Comparison of ENCODE assay signal across 20 cellular contexts in the genomic region with DNA sequence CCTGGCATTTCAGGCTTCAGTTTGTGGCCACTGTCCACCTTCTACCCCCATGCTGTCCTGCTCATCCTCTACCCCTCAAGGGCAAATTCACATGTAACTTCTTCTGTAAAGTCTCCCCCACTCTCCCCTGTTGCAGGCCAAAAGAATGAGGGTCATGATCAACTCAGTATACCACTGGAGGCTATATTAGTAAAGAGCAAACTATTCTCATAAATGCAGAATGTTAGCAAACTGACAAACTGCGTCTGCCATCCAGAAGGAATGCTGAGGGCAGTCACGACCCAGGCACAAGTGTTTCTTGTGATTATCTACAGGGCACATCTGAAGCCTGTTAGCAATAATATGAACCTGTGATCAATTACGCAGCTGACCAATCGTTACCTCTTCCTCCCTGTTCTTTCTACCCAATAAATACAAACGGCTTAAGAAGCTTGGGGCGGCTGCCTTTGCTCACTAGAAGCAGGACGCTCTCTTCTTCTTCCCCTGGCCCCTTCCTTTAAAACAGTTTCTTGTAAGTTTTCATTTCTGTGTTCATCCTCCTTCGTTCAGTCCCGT. TPM values are rescaled to one million over a fixed set of nuclear protein-coding genes. Genes with fewer than 3 reads are reported as not detected.
A peak's percentile ranks its signal among the peaks of the same experiment; 100 is the strongest.
DNase-seq lines count a peak whose midpoint lies in the region; ATAC-seq and TF ChIP-seq lines count a peak whose summit lies in the region.
"Had no signal": no experiment of that assay in that cellular context is flagged by ENCODE, and none has a peak within 500 bp of the region (broad histone marks: within the 10 kb centered on the region; RNA-seq: fewer than 3 reads in every experiment).

No MANE protein-coding gene starts in this region.

- H3K14ac ChIP-seq in trophoblast cell (ENCODE audit: low read length) = no peak overlapping the region

- no peak overlapping the region for H3K4me3 ChIP-seq in AG10803 (ENCODE audit: low read length)
- no peak overlapping the region for H3K4me3 ChIP-seq in trophoblast cell (ENCODE audit: low read depth, low read length)
- H3K4me3 ChIP-seq in left ventricle myocardium inferior = no peak overlapping the region
- H3K4me3 ChIP-seq in spleen = no peak overlapping the region
- H3K4me3 ChIP-seq: HAP-1, PC-9 had no signal

- H2BK120ac ChIP-seq in trophoblast cell (ENCODE audit: insufficient read depth, low read length, poor library complexity) = no peak overlapping the region

- no peak overlapping the region for H2AK5ac ChIP-seq in trophoblast cell (ENCODE audit: low read length)

- no peak overlapping the region for H2BK5ac ChIP-seq in trophoblast cell (ENCODE audit: low read depth, low read length, poor library complexity)

- H3K79me1 ChIP-seq in trophoblast cell (ENCODE audit: low read length) = peaks cover 1% of the 10 kb centered on the region

- H4K91ac ChIP-seq in trophoblast cell (ENCODE audit: low read depth, low read length) = no peak overlapping the region

- H4K8ac ChIP-seq in trophoblast cell (ENCODE audit: low read depth, low read length) = no peak overlapping the region

- peak; percentile 38 for DNase-seq in AG10803 (ENCODE audit: low read depth)
- peak; percentile 23 for DNase-seq in ELR (ENCODE audit: low read depth)
- no peak for DNase-seq in activated T-helper 1 cell treated with anti-CD3 and anti-CD28 coated beads, Interleukin-12 subunit alpha, Interleukin-12 subunit beta, Interleukin-2, Interleukin-4 antibody, amounts not matched to agents 30 ng/mL and 10 ng/mL and 1 ng/mL, durations not matched to agents 14 hours and 24 hours and 36 hours (ENCODE audit: low spot score)
- peak; percentile 52 to 83 for DNase-seq in trophoblast cell
- no peak for DNase-seq in left ventricle myocardium inferior
- no peak for DNase-seq in spleen
- DNase-seq: CD8-positive, alpha-beta memory T cell; MV-4-11; NCI-H1105 treated with DMSO at 0.1 percent for 48 hours; NCI-H2081; NCI-H2171; NCI-H524 treated with DMSO at 0.1 percent for 48 hours; PC-9; RPMI8226; SHP77; SW 1271 had no signal

- no peaks in the 10 kb centered on the region for H3K36me3 Mint-ChIP-seq in activated T-helper 1 cell treated with anti-CD3 and anti-CD28 coated beads, Interleukin-12 subunit alpha, Interleukin-12 subunit beta, Interleukin-2, Interleukin-4 antibody, amounts not matched to agents 30 ng/mL and 10 ng/mL and 1 ng/mL, durations not matched to agents 14 hours and 24 hours and 36 hours (ENCODE audit: low read depth)
- H3K36me3 Mint-ChIP-seq: CD8-positive, alpha-beta memory T cell; IgD-negative memory B cell had no signal

- no peaks in the 10 kb centered on the region for H3K27me3 Mint-ChIP-seq in activated T-helper 1 cell treated with anti-CD3 and anti-CD28 coated beads, Interleukin-12 subunit alpha, Interleukin-12 subunit beta, Interleukin-2, Interleukin-4 antibody, amounts not matched to agents 30 ng/mL and 10 ng/mL and 1 ng/mL, durations not matched to agents 14 hours and 24 hours and 36 hours (ENCODE audit: insufficient read depth)

- no peaks in the 10 kb centered on the region for H3K79me2 ChIP-seq in trophoblast cell (ENCODE audit: control insufficient read depth, insufficient read depth, low read length, poor library complexity)

- TF ChIP-seq POLR2A in spleen (IDR thresholded peaks at IDR 0.05) = no peak

- peak overlapping the region; percentile 3 for H3K27ac Mint-ChIP-seq in activated T-helper 1 cell treated with anti-CD3 and anti-CD28 coated beads, Interleukin-12 subunit alpha, Interleukin-12 subunit beta, Interleukin-2, Interleukin-4 antibody, amounts not matched to agents 30 ng/mL and 10 ng/mL and 1 ng/mL, durations not matched to agents 14 hours and 24 hours and 36 hours
- H3K27ac Mint-ChIP-seq: CD8-positive, alpha-beta memory T cell; IgD-negative memory B cell had no signal

- H3K4ac ChIP-seq in trophoblast cell (ENCODE audit: low read depth, low read length) = no peak overlapping the region

- no peak for ATAC-seq in HG03469 (IDR thresholded peaks at IDR 0.05; ENCODE audit: unreplicated experiment)

- TF ChIP-seq CTCF in AG10803 (conservative IDR thresholded peaks at IDR 0.05; ENCODE audit: low read length) (no peak), left ventricle myocardium inferior (IDR thresholded peaks at IDR 0.05; ENCODE audit: borderline replicate concordance) (no peak), spleen (IDR thresholded peaks at IDR 0.05 in 8 of 11, conservative IDR thresholded peaks at IDR 0.05 in 3 of 11) (no peak)

- H2BK12ac ChIP-seq in trophoblast cell (ENCODE audit: low read length) = no peak overlapping the region

- H3K27ac ChIP-seq in trophoblast cell (ENCODE audit: low read depth, low read length) (no peak overlapping the region), left ventricle myocardium inferior (replicated peaks) (no peak overlapping the region), spleen (no peak overlapping the region)
- H3K27ac ChIP-seq: C4-2B, PC-9 had no signal

- no peak overlapping the region for H4K12ac ChIP-seq in trophoblast cell (ENCODE audit: low read depth, low read length)

- H3K4me1 Mint-ChIP-seq in activated T-helper 1 cell treated with anti-CD3 and anti-CD28 coated beads, Interleukin-12 subunit alpha, Interleukin-12 subunit beta, Interleukin-2, Interleukin-4 antibody, amounts not matched to agents 30 ng/mL and 10 ng/mL and 1 ng/mL, durations not matched to agents 14 hours and 24 hours and 36 hours (ENCODE audit: low read depth) = no peaks in the 10 kb centered on the region
- H3K4me1 Mint-ChIP-seq: CD8-positive, alpha-beta memory T cell had no signal

- intact Hi-C loops in activated T-helper 1 cell treated with anti-CD3 and anti-CD28 coated beads, Interleukin-12 subunit alpha, Interleukin-12 subunit beta, Interleukin-2, Interleukin-4 antibody, amounts not matched to agents 30 ng/mL and 10 ng/mL and 1 ng/mL, durations not matched to agents 14 hours and 24 hours and 36 hours (cut with micrococcal nuclease) = no loop called here
- intact Hi-C loops in left ventricle myocardium inferior (cut with micrococcal nuclease) (no loop called here), spleen (cut with DNase I; ENCODE audit: low total_unique reads) (no loop called here)

- H2AFZ ChIP-seq in trophoblast cell (ENCODE audit: insufficient read depth, low read length, poor library complexity) = no peak overlapping the region
- H2AFZ ChIP-seq: PC-9 had no signal

- no peak overlapping the region for H3K9ac ChIP-seq in trophoblast cell (ENCODE audit: low read length)

- H3K9me3 Mint-ChIP-seq in activated T-helper 1 cell treated with anti-CD3 and anti-CD28 coated beads, Interleukin-12 subunit alpha, Interleukin-12 subunit beta, Interleukin-2, Interleukin-4 antibody, amounts not matched to agents 30 ng/mL and 10 ng/mL and 1 ng/mL, durations not matched to agents 14 hours and 24 hours and 36 hours = no peaks in the 10 kb centered on the region
- H3K9me3 Mint-ChIP-seq: CD8-positive, alpha-beta memory T cell; IgD-negative memory B cell had no signal

- H3K4me3 Mint-ChIP-seq in activated T-helper 1 cell treated with anti-CD3 and anti-CD28 coated beads, Interleukin-12 subunit alpha, Interleukin-12 subunit beta, Interleukin-2, Interleukin-4 antibody, amounts not matched to agents 30 ng/mL and 10 ng/mL and 1 ng/mL, durations not matched to agents 14 hours and 24 hours and 36 hours = no peak overlapping the region
- H3K4me3 Mint-ChIP-seq: CD8-positive, alpha-beta memory T cell; IgD-negative memory B cell had no signal

- H3K27me3 ChIP-seq in trophoblast cell (ENCODE audit: insufficient read depth, low read length) (no peaks in the 10 kb centered on the region), left ventricle myocardium inferior (ENCODE audit: low read depth) (no peaks in the 10 kb centered on the region), spleen (replicated peaks in 1 of 7) (no peaks in the 10 kb centered on the region)

- H3K4me1 ChIP-seq in trophoblast cell (ENCODE audit: control insufficient read depth in 1 of 2, insufficient read depth in 2 of 2, low read length in 2 of 2) (peaks cover 8 to 9% of the 10 kb centered on the region in 2 experiments), left ventricle myocardium inferior (peaks cover 3% of the 10 kb centered on the region), spleen (peaks cover 0 to 4% (median 0%) of the 10 kb centered on the region in 6 donors)
- H3K4me1 ChIP-seq: HAP-1 had no signal

- no CpG with 5 or more reads among the region's 9 CpGs for WGBS in trophoblast cell (ENCODE audit: extremely low coverage, insufficient coverage, insufficient read length)
- 84 to 93% (median 90%) methylated on average over 9 of the region's 9 CpGs for WGBS in spleen, 5 donors

- no peak overlapping the region for H3K4me2 ChIP-seq in trophoblast cell (ENCODE audit: low read length)
- H3K4me2 ChIP-seq: PC-9 had no signal

- H3K18ac ChIP-seq in trophoblast cell (ENCODE audit: low read length) = no peak overlapping the region

- no peak overlapping the region for H3K23ac ChIP-seq in trophoblast cell (ENCODE audit: low read length)

- H3K36me3 ChIP-seq in trophoblast cell (ENCODE audit: control insufficient read depth in 1 of 2, insufficient read depth in 2 of 2, low read length in 2 of 2) (peaks cover 12 to 29% of the 10 kb centered on the region in 2 experiments), left ventricle myocardium inferior (peaks cover 28% of the 10 kb centered on the region), spleen (peaks cover 0 to 18% (median 0%) of the 10 kb centered on the region in 6 donors)

- H3K9me3 ChIP-seq in trophoblast cell (ENCODE audit: insufficient read depth, low read depth, low read length) (no peaks in the 10 kb centered on the region), left ventricle myocardium inferior (replicated peaks) (no peaks in the 10 kb centered on the region), spleen (no peaks in the 10 kb centered on the region)
- H3K9me3 ChIP-seq: HAP-1 had no signal

RNA-seq across cellular contexts. Expression of a gene that starts 58.3 kb away (rescaled TPM):
- total RNA-seq in activated T-helper 1 cell treated with anti-CD3 and anti-CD28 coated beads, Interleukin-12 subunit alpha, Interleukin-12 subunit beta, Interleukin-2, Interleukin-4 antibody, amounts not matched to agents 30 ng/mL and 10 ng/mL and 1 ng/mL, durations not matched to agents 14 hours and 24 hours and 36 hours = 0.13 and 0.66 TPM in 2 replicates
- 109 and 116 TPM in 2 replicates for polyA plus RNA-seq in trophoblast cell (2013)
- total RNA-seq in left ventricle myocardium inferior (55.4 TPM), spleen (10 to 100 TPM; 44.1 to 95.3 (median 66.3) TPM)
- polyA plus RNA-seq in spleen = 10 to 100 TPM; 14.7 to 26.8 (median 19.1) TPM

RNA-seq across cellular contexts. Expression of a gene that starts 58.7 kb away (rescaled TPM):
- 0.24 and 0.31 TPM in 2 replicates for total RNA-seq in activated T-helper 1 cell treated with anti-CD3 and anti-CD28 coated beads, Interleukin-12 subunit alpha, Interleukin-12 subunit beta, Interleukin-2, Interleukin-4 antibody, amounts not matched to agents 30 ng/mL and 10 ng/mL and 1 ng/mL, durations not matched to agents 14 hours and 24 hours and 36 hours
- 28.1 and 29.3 TPM in 2 replicates for polyA plus RNA-seq in trophoblast cell (2013)
- total RNA-seq in left ventricle myocardium inferior (2.3 TPM), spleen (1 to 10 TPM; 6.1 to 9.9 (median 7.3) TPM)
- polyA plus RNA-seq in spleen = 1 to 10 TPM; 1.6 to 2.7 (median 1.8) TPM
- polyA plus RNA-seq: IgD-negative memory B cell had no signal

Comparison
In these comparisons a context has a peak if more than half of its experiments do, and no peak if none do; other contexts are left out.
1. DNase-seq: peak in AG10803 (single experiment), ELR (single experiment) and trophoblast cell (2 of 2); none in activated T-helper 1 cell treated with anti-CD3 and anti-CD28 coated beads, Interleukin-12 subunit alpha, Interleukin-12 subunit beta, Interleukin-2, Interleukin-4 antibody, amounts not matched to agents 30 ng/mL and 10 ng/mL and 1 ng/mL, durations not matched to agents 14 hours and 24 hours and 36 hours (single experiment), left ventricle myocardium inferior (single experiment) and spleen (single experiment).
2. RNA of a gene that starts 58.3 kb away (total RNA-seq): 44.1 to 95.3 TPM in spleen and 55.4 TPM in left ventricle myocardium inferior (single experiment); 0.13 to 0.66 TPM in activated T-helper 1 cell treated with anti-CD3 and anti-CD28 coated beads, Interleukin-12 subunit alpha, Interleukin-12 subunit beta, Interleukin-2, Interleukin-4 antibody, amounts not matched to agents 30 ng/mL and 10 ng/mL and 1 ng/mL, durations not matched to agents 14 hours and 24 hours and 36 hours; every median in the first group is over 10 times any median in the second.